Comparison of ENCODE assay signal across 26 cellular contexts in the genomic region with DNA sequence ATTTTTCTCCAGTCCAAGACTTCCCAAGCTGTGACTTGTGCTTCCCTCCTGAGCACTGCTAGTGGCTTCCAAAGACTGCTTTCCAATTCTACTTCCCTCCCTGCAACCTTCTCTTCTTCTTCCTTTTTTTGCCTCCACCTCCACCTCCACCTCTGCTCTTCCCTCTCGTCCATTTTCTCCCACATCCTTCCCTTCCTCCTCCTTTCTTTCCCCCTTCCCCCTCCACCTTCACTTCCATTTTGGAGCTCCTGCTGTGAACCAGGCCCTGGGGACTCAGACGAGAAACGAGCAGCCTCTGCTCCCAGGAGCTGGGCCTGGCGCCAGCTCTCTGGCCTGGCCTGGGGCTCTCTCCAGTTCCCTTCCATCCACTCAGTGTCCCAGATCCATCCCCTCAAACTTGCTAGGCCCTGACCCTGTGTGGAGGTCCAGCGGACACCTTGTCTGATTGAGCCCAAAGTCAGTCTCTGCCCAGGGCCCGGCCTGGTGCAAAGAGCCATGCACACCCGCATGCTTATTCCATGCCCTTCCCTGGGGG. TPM values are rescaled to one million over a fixed set of nuclear protein-coding genes. Genes with fewer than 3 reads are reported as not detected.
A peak's percentile ranks its signal among the peaks of the same experiment; 100 is the strongest.
DNase-seq lines count a peak whose midpoint lies in the region; TF ChIP-seq lines count a peak whose summit lies in the region.
"Had no signal": no experiment of that assay in that cellular context is flagged by ENCODE, and none has a peak within 500 bp of the region (broad histone marks: within the 10 kb centered on the region; RNA-seq: fewer than 3 reads in every experiment).

No MANE protein-coding gene starts in this region.

- H3K9me3 Mint-ChIP-seq in activated T-cell treated with anti-CD3 and anti-CD28 coated beads, Interleukin-2, amount 50 U/mL, for 24 hours: no peaks in the 10 kb centered on the region
- no peaks in the 10 kb centered on the region for H3K9me3 Mint-ChIP-seq in neural crest cell

- CTCF ChIA-PET in HEK293 (lab: Yijun Ruan, JAX): interaction anchor here (0.6 to 1.5 kb wide), 5 partner anchors 8 to 489 kb away, joined by 3 to 6 read pairs (median 3); no protein-coding TSS in a partner anchor

- no peak overlapping the region for H3K27ac ChIP-seq in HEK293 (ENCODE audit: extremely low read depth, low read depth, low read length)
- H3K27ac ChIP-seq: C4-2B, SJCRH30 had no signal

- H3K27me3 Mint-ChIP-seq in activated T-cell treated with anti-CD3 and anti-CD28 coated beads, Interleukin-2, amount 50 U/mL, for 24 hours: peaks cover 3% of the 10 kb centered on the region
- H3K27me3 Mint-ChIP-seq in neural crest cell (ENCODE audit: low read depth): peaks cover 88% of the 10 kb centered on the region

- H3K4me1 Mint-ChIP-seq in activated T-cell treated with anti-CD3 and anti-CD28 coated beads, Interleukin-2, amount 50 U/mL, for 24 hours (ENCODE audit: low read depth): peaks cover 31% of the 10 kb centered on the region
- peaks cover 23% of the 10 kb centered on the region for H3K4me1 Mint-ChIP-seq in neural crest cell

- no peaks in the 10 kb centered on the region for H3K36me3 ChIP-seq in HEK293 (ENCODE audit: control insufficient read depth in 2 of 2, insufficient read depth in 1 of 2, low read length in 2 of 2)
- H3K36me3 ChIP-seq: MG63 had no signal

- no peak for TF ChIP-seq CTCF in HEK293 (tag by site-specific recombination; IDR thresholded peaks at IDR 0.05)
- TF ChIP-seq CTCF in neural crest cell (conservative IDR thresholded peaks at IDR 0.05): no peak

- H3K4me3 ChIP-seq in HEK293 (ENCODE audit: low read depth, low read length): no peak overlapping the region
- H3K4me3 ChIP-seq: GM12878, MG63, SJCRH30 had no signal

- no peaks in the 10 kb centered on the region for H3K9me3 ChIP-seq in HEK293 (ENCODE audit: control insufficient read depth, insufficient read depth, low read depth, low read length)
- H3K9me3 ChIP-seq: Caco-2, MG63, SJCRH30 had no signal

- H3K4me3 Mint-ChIP-seq in activated T-cell treated with anti-CD3 and anti-CD28 coated beads, Interleukin-2, amount 50 U/mL, for 24 hours: no peak overlapping the region
- H3K4me3 Mint-ChIP-seq in neural crest cell: no peak overlapping the region
- H3K4me3 Mint-ChIP-seq: CD8-positive, alpha-beta T cell had no signal

- no peaks in the 10 kb centered on the region for H3K36me3 Mint-ChIP-seq in activated T-cell treated with anti-CD3 and anti-CD28 coated beads, Interleukin-2, amount 50 U/mL, for 24 hours (ENCODE audit: low read depth)
- no peaks in the 10 kb centered on the region for H3K36me3 Mint-ChIP-seq in neural crest cell (ENCODE audit: low read depth)
- H3K36me3 Mint-ChIP-seq: CD8-positive, alpha-beta T cell had no signal

- DNase-seq in activated T-cell treated with anti-CD3 and anti-CD28 coated beads, Interleukin-2, amount 50 U/mL, for 1 hour: peak; percentile 9
- DNase-seq in activated T-cell treated with anti-CD3 and anti-CD28 coated beads, Interleukin-2, amount 50 U/mL, for 24 hours: no peak
- DNase-seq in NCI-H1092 treated with DMSO at 0.1 percent for 48 hours (lab: John Stamatoyannopoulos, UW) (peak; percentile 23), neural crest cell (ENCODE audit: low read depth, low spot score) (no peak), NCI-H526 (lab: John Stamatoyannopoulos, UW) (no peak)
- DNase-seq in stimulated activated naive CD4-positive, alpha-beta T cell treated with Interleukin-2 at 50 U/mL for 16 hours (lab: John Stamatoyannopoulos, UW): no peak
- DNase-seq: Caco-2; CD8-positive, alpha-beta T cell; DMS79; EL; GDM1; IMR-90; KG1; MG63; NCI-H1694; NCI-H2029 treated with DMSO at 0.1 percent for 48 hours; NCI-H2171; NCI-H226; NCI-H524; NCI-H82; NK-92 treated with Interleukin-12 subunit alpha and Interleukin-12 subunit beta, amount 100 ng/mL, for 24 hours; PC-3; SJCRH30 had no signal

- no peak overlapping the region for H3K27ac Mint-ChIP-seq in activated T-cell treated with anti-CD3 and anti-CD28 coated beads, Interleukin-2, amount 50 U/mL, for 24 hours
- H3K27ac Mint-ChIP-seq in neural crest cell (ENCODE audit: unreplicated experiment): peak overlapping the region; percentile 8
- H3K27ac Mint-ChIP-seq: CD8-positive, alpha-beta T cell had no signal

- POLR2A ChIA-PET in HEK293 (lab: Yijun Ruan, JAX): interaction anchor here (0.6 to 0.7 kb wide), 2 partner anchors 31 to 631 kb away, joined by 3 to 5 read pairs; no protein-coding TSS in a partner anchor

- H3K4me1 ChIP-seq in HEK293 (ENCODE audit: control insufficient read depth, insufficient read depth, low read length): peaks cover 4% of the 10 kb centered on the region; the same call in 1 of the 2 replicates

TF ChIP-seq in HEK293, 187 proteins besides CTCF, POLR2A, EP300 and RAD21 (continues in another document):
- TF ChIP-seq ZNF600 (tag by site-specific recombination; IDR thresholded peaks at IDR 0.05): no peak
- TF ChIP-seq EGR2 (tag by site-specific recombination; IDR thresholded peaks at IDR 0.05; ENCODE audit: low read depth): peak; percentile 30; the same call in 1 of the 2 replicates
- no peak for TF ChIP-seq ZNF311 (tag by site-specific recombination; IDR thresholded peaks at IDR 0.05; ENCODE audit: borderline replicate concordance)
- TF ChIP-seq, protein P1, sequence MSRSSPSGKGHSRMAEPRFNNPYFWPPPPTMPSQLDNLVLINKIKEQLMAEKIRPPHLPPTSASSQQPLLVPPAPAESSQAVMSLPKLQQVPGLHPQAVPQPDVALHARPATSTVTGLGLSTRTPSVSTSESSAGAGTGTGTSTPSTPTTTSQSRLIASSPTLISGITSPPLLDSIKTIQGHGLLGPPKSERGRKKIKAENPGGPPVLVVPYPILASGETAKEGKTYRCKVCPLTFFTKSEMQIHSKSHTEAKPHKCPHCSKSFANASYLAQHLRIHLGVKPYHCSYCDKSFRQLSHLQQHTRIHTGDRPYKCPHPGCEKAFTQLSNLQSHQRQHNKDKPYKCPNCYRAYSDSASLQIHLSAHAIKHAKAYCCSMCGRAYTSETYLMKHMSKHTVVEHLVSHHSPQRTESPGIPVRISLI (tag by site-specific recombination; IDR thresholded peaks at IDR 0.05): no peak
- no peak for TF ChIP-seq ZNF404 (tag by site-specific recombination; IDR thresholded peaks at IDR 0.05)
- no peak for TF ChIP-seq ZNF426 (tag by site-specific recombination; IDR thresholded peaks at IDR 0.05)
- no peak for TF ChIP-seq PRDM1 (tag by site-specific recombination; IDR thresholded peaks at IDR 0.05)
- TF ChIP-seq, protein P2, sequence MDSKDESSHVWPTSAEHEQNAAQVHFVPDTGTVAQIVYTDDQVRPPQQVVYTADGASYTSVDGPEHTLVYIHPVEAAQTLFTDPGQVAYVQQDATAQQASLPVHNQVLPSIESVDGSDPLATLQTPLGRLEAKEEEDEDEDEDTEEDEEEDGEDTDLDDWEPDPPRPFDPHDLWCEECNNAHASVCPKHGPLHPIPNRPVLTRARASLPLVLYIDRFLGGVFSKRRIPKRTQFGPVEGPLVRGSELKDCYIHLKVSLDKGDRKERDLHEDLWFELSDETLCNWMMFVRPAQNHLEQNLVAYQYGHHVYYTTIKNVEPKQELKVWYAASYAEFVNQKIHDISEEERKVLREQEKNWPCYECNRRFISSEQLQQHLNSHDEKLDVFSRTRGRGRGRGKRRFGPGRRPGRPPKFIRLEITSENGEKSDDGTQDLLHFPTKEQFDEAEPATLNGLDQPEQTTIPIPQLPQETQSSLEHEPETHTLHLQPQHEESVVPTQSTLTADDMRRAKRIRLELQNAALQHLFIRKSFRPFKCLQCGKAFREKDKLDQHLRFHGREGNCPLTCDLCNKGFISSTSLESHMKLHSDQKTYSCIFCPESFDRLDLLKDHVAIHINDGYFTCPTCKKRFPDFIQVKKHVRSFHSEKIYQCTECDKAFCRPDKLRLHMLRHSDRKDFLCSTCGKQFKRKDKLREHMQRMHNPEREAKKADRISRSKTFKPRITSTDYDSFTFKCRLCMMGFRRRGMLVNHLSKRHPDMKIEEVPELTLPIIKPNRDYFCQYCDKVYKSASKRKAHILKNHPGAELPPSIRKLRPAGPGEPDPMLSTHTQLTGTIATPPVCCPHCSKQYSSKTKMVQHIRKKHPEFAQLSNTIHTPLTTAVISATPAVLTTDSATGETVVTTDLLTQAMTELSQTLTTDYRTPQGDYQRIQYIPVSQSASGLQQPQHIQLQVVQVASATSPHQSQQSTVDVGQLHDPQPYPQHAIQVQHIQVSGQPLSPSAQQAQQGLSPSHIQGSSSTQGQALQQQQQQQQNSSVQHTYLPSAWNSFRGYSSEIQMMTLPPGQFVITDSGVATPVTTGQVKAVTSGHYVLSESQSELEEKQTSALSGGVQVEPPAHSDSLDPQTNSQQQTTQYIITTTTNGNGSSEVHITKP (tag by site-specific recombination; IDR thresholded peaks at IDR 0.05): no peak
- TF ChIP-seq, protein P3, sequence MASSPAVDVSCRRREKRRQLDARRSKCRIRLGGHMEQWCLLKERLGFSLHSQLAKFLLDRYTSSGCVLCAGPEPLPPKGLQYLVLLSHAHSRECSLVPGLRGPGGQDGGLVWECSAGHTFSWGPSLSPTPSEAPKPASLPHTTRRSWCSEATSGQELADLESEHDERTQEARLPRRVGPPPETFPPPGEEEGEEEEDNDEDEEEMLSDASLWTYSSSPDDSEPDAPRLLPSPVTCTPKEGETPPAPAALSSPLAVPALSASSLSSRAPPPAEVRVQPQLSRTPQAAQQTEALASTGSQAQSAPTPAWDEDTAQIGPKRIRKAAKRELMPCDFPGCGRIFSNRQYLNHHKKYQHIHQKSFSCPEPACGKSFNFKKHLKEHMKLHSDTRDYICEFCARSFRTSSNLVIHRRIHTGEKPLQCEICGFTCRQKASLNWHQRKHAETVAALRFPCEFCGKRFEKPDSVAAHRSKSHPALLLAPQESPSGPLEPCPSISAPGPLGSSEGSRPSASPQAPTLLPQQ (tag by site-specific recombination; IDR thresholded peaks at IDR 0.05): no peak
- no peak for TF ChIP-seq ZNF10 (tag by site-specific recombination; IDR thresholded peaks at IDR 0.05)
- peak; percentile 56 for TF ChIP-seq ZIC2 (tag by site-specific recombination; IDR thresholded peaks at IDR 0.05)
- no peak for TF ChIP-seq ZNF202 (tag by site-specific recombination; IDR thresholded peaks at IDR 0.05; ENCODE audit: borderline replicate concordance)
- 0 out of 2 replicates have a peak, but pooled peaks have one; percentile 8 for TF ChIP-seq ZFHX2 (tag by site-specific recombination; conservative IDR thresholded peaks at IDR 0.05)
- no peak for TF ChIP-seq ZNF664 (tag by site-specific recombination; IDR thresholded peaks at IDR 0.05)
- no peak for TF ChIP-seq ZNF266 (tag by site-specific recombination; IDR thresholded peaks at IDR 0.05; ENCODE audit: low read depth)
- TF ChIP-seq ZSCAN23 (tag by site-specific recombination; IDR thresholded peaks at IDR 0.05): no peak
- no peak for TF ChIP-seq ZNF529 (tag by site-specific recombination; IDR thresholded peaks at IDR 0.05; ENCODE audit: insufficient replicate concordance)

RNA-seq across cellular contexts. Expression of a gene that starts 5.6 kb away (rescaled TPM):
- total RNA-seq in neural crest cell: 11.9 and 13.3 TPM in 2 replicates
- total RNA-seq: IMR-90 had no signal

Comparison
In these comparisons a context has a peak if more than half of its experiments do, and no peak if none do; other contexts are left out.
1. DNase-seq: peak in activated T-cell treated with anti-CD3 and anti-CD28 coated beads, Interleukin-2, amount 50 U/mL, for 1 hour (single experiment) and NCI-H1092 treated with DMSO at 0.1 percent for 48 hours (single experiment); none in activated T-cell treated with anti-CD3 and anti-CD28 coated beads, Interleukin-2, amount 50 U/mL, for 24 hours (single experiment), neural crest cell (single experiment), NCI-H526 (0 of 2) and stimulated activated naive CD4-positive, alpha-beta T cell treated with Interleukin-2 at 50 U/mL for 16 hours (single experiment).